In genomic region chr4:176195184-176195978, GRCh38 we compare ENCODE assay signal across 8 cellular contexts. TPM values are rescaled to one million over a fixed set of nuclear protein-coding genes. Genes with fewer than 3 reads are reported as not detected.
DNase-seq lines count a peak whose midpoint lies in the region; ATAC-seq and TF ChIP-seq lines count a peak whose summit lies in the region.

TSS of gene SPATA4 (minus strand) at chr4:176195585. CDS start at chr4:176195562, 23 bp downstream.

- H3K36me3 Mint-ChIP-seq in endothelial cell (ENCODE audit: low read depth, unreplicated experiment) (no peaks in the 10 kb centered on the region), mesothelial cell of epicardium (no peaks in the 10 kb centered on the region)

- peak within 1 kb of the TSS; percentile 54 for H3K27ac Mint-ChIP-seq in endothelial cell (ENCODE audit: unreplicated experiment)
- peak within 1 kb of the TSS; percentile 96 for H3K27ac Mint-ChIP-seq in mesothelial cell of epicardium

- H3K9ac ChIP-seq in OCI-LY1 (ENCODE audit: low read length) = peak within 1 kb of the TSS; percentile 62

- H3K9me3 ChIP-seq in OCI-LY1 (ENCODE audit: low read length) = no peaks in the 10 kb centered on the region

- peak within 1 kb of the TSS; percentile 67 for H3K4me3 ChIP-seq in OCI-LY1 (ENCODE audit: low read depth, low read length, poor library complexity, severe bottlenecking)

- no peaks in the 10 kb centered on the region for H3K79me2 ChIP-seq in OCI-LY1 (ENCODE audit: insufficient read depth, low read length)

- peaks cover 11% of the 10 kb centered on the region for H3K4me1 ChIP-seq in OCI-LY1 (ENCODE audit: insufficient read depth, low read length, severe bottlenecking)

- H3K4me2 ChIP-seq in OCI-LY1 (ENCODE audit: low read length) = peak within 1 kb of the TSS; percentile 95

- no peak within 1 kb of the TSS for H3K27ac ChIP-seq in OCI-LY1 (ENCODE audit: low read depth, low read length, poor library complexity, severe bottlenecking)

- peak within 1 kb of the TSS; percentile 85 for H3K4me3 Mint-ChIP-seq in endothelial cell (ENCODE audit: unreplicated experiment)
- H3K4me3 Mint-ChIP-seq in mesothelial cell of epicardium = peak within 1 kb of the TSS; percentile 91

- no peaks in the 10 kb centered on the region for H3K9me2 ChIP-seq in OCI-LY1 (ENCODE audit: low read depth, low read length)

- in situ Hi-C loops in Caki2 (cut with HindIII; ENCODE audit: low pct_unique_long_range_greater_than_20kb, low sequenced_read_pairs) = no loop called here

- TF ChIP-seq CTCF in OCI-LY1 (IDR thresholded peaks at IDR 0.05; ENCODE audit: low read length) = no peak
- no peak for TF ChIP-seq CTCF in endothelial cell (IDR thresholded peaks at IDR 0.05; ENCODE audit: unreplicated experiment)
- TF ChIP-seq CTCF in mesothelial cell of epicardium (IDR thresholded peaks at IDR 0.05; ENCODE audit: unreplicated experiment) = no peak

- H3K4me1 Mint-ChIP-seq in endothelial cell (ENCODE audit: unreplicated experiment) (peaks cover 3% of the 10 kb centered on the region), mesothelial cell of epicardium (peaks cover 8% of the 10 kb centered on the region)

- DNase-seq in Caki2 (ENCODE audit: low read depth) = peak; percentile 86
- DNase-seq in HuH-7.5 (ENCODE audit: low spot score) = peak; percentile 37
- DNase-seq in activated T-cell treated with anti-CD3 and anti-CD28 coated beads for 1 hour (ENCODE audit: low read depth) = peak; percentile 89
- peak; percentile 93 for DNase-seq in endothelial cell (ENCODE audit: low spot score)
- peak; percentile 87 to 95 for DNase-seq in mesothelial cell of epicardium (ENCODE audit: low spot score in 2 of 2, unreplicated experiment in 2 of 2)
- peak; percentile 85 for DNase-seq in stimulated activated CD8-positive, alpha-beta memory T cell treated with anti-CD3 and anti-CD28 coated beads, Interleukin-15, amount 100 ng/mL, for 24 hours (ENCODE audit: low read depth)

- peak; percentile 99 for ATAC-seq in GM21528 (IDR thresholded peaks at IDR 0.05; ENCODE audit: low FRiP score, unreplicated experiment)

- no peaks in the 10 kb centered on the region for H3K27me3 Mint-ChIP-seq in endothelial cell (ENCODE audit: unreplicated experiment)
- H3K27me3 Mint-ChIP-seq in mesothelial cell of epicardium (ENCODE audit: low read depth) = peaks cover 1% of the 10 kb centered on the region

- no peaks in the 10 kb centered on the region for H3K9me3 Mint-ChIP-seq in endothelial cell (ENCODE audit: unreplicated experiment)
- peaks cover 2% of the 10 kb centered on the region for H3K9me3 Mint-ChIP-seq in mesothelial cell of epicardium

- H3K27me3 ChIP-seq in OCI-LY1 (ENCODE audit: insufficient read depth, low read length) = no peaks in the 10 kb centered on the region

- no peaks in the 10 kb centered on the region for H3F3A ChIP-seq in OCI-LY1 (ENCODE audit: insufficient read depth, low read length)

- H2AFZ ChIP-seq in OCI-LY1 (ENCODE audit: low read length) = peak within 1 kb of the TSS; percentile 99

- no peaks in the 10 kb centered on the region for H4K20me1 ChIP-seq in OCI-LY1 (ENCODE audit: insufficient read depth, low read length)

- no peaks in the 10 kb centered on the region for H3K36me3 ChIP-seq in OCI-LY1 (ENCODE audit: insufficient read depth, low read length)

RNA-seq across cellular contexts. Expression of gene SPATA4, which starts in this region (rescaled TPM):
- not detected in 2 replicates for total RNA-seq in Caki2 (2014; rRNA removed; shearing (Covaris generic); ENCODE audit: low replicate concordance)
- not detected for total RNA-seq in endothelial cell (ENCODE audit: unreplicated experiment)
- total RNA-seq in mesothelial cell of epicardium = 0.20 to 0.74 TPM (median 0.40 TPM) in 3 replicates

Comparison
In these comparisons a context has a peak if more than half of its experiments do, and no peak if none do; other contexts are left out.
1. Peak in DNase-seq in Caki2; RNA of the gene not detected or under 1 TPM.
2. Peak in DNase-seq in endothelial cell; RNA of the gene not detected or under 1 TPM.
3. Peak in DNase-seq in mesothelial cell of epicardium; RNA of the gene not detected or under 1 TPM.
4. DNase-seq: peak in every context shown above with its lines; median percentile 93 in endothelial cell; 91 in mesothelial cell of epicardium; 89 in activated T-cell treated with anti-CD3 and anti-CD28 coated beads for 1 hour; 86 in Caki2; 85 in stimulated activated CD8-positive, alpha-beta memory T cell treated with anti-CD3 and anti-CD28 coated beads, Interleukin-15, amount 100 ng/mL, for 24 hours; 37 in HuH-7.5.